In the genomic region with DNA sequence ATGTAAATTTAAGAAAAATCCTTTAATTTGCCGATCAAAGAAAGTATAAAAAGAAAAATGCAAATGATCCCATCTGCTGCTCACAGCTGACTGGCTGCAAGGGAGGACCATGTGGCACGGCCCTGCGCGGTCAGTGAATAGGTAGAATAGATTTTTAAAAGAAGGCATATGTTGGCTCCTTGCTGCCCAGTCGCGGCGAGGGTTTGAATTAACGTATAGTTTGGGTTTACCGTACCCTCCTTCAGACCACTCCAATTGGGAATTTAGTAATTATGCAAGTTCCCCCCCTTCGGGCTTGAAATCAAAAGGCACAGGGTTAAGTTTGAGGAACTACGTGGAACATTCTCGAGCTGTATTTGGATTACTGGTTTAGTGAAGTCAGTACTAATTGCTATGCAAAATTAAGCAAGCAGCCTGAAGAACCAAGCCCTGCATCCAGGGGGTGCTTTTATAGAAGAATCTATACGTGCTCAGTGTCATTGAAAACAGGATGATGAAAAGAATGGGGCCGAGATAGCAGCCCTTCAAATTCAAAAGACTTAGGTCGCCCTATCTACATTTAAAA, we compare ENCODE assay signal across 8 cellular contexts. TPM values are rescaled to one million over a fixed set of nuclear protein-coding genes. Genes with fewer than 3 reads are reported as not detected.
DNase-seq lines count a peak whose midpoint lies in the region; ATAC-seq and TF ChIP-seq lines count a peak whose summit lies in the region.

No MANE protein-coding gene starts in this region.

- BruUV-seq in PC-3 (replicated peaks; lab: Mats Ljungman, UMichigan): no TSS peak

- H2AFZ ChIP-seq in PC-3 (ENCODE audit: low read length): peak overlapping the region; percentile 87

- CTCF ChIA-PET in PC-3 (lab: Charles Lee): no interaction called here

- peak overlapping the region; percentile 77; the same call in 1 of the 2 replicates for H3K9ac ChIP-seq in PC-3 (ENCODE audit: low read length)

- intact Hi-C loops in PC-3 (cut with micrococcal nuclease): loop anchor here (10.0 kb wide), 1 partner anchor 782 kb away; no protein-coding TSS in a partner anchor

- no peaks in the 10 kb centered on the region for H3K36me3 Mint-ChIP-seq in stimulated activated naive B cell treated with anti-CD40 and anti-IgM and Interleukin-4, amounts not matched to agents 10 μg/mL and 1 μg/mL and 100 μg/mL, for 72 hours

- peak overlapping the region; percentile 73 for H3K4me3 ChIP-seq in PC-3 (ENCODE audit: low read length)
- peak overlapping the region; percentile 62 for H3K4me3 ChIP-seq in brain microvascular endothelial cell (ENCODE audit: low read depth, low read length)

- ATAC-seq in PC-3 (peak; percentile 52), HG02870 (IDR thresholded peaks at IDR 0.05; ENCODE audit: unreplicated experiment) (no peak), GM21526 (IDR thresholded peaks at IDR 0.05; ENCODE audit: low FRiP score, unreplicated experiment) (no peak)
- peak; percentile 52 to 57 for ATAC-seq in stimulated activated naive B cell treated with anti-CD40 and anti-IgM and Interleukin-4, amounts not matched to agents 10 μg/mL and 1 μg/mL and 100 μg/mL, for 72 hours (replicated peaks)

- peaks cover 11% of the 10 kb centered on the region; the same call in 1 of the 2 replicates for H3K79me2 ChIP-seq in PC-3 (ENCODE audit: low read length)

- no peaks in the 10 kb centered on the region for H3K9me3 Mint-ChIP-seq in stimulated activated naive B cell treated with anti-CD40 and anti-IgM and Interleukin-4, amounts not matched to agents 10 μg/mL and 1 μg/mL and 100 μg/mL, for 72 hours

- no peaks in the 10 kb centered on the region for H4K20me1 ChIP-seq in PC-3 (ENCODE audit: low read length)

- no peaks in the 10 kb centered on the region for H3K9me3 ChIP-seq in PC-3 (ENCODE audit: low read length)

- H3K27ac Mint-ChIP-seq in stimulated activated naive B cell treated with anti-CD40 and anti-IgM and Interleukin-4, amounts not matched to agents 10 μg/mL and 1 μg/mL and 100 μg/mL, for 72 hours: peak overlapping the region; percentile 81

- H3K4me3 Mint-ChIP-seq in stimulated activated naive B cell treated with anti-CD40 and anti-IgM and Interleukin-4, amounts not matched to agents 10 μg/mL and 1 μg/mL and 100 μg/mL, for 72 hours: peak overlapping the region; percentile 80 to 82

- no peaks in the 10 kb centered on the region for H3K36me3 ChIP-seq in PC-3 (ENCODE audit: low read depth, low read length)
- no peaks in the 10 kb centered on the region for H3K36me3 ChIP-seq in brain microvascular endothelial cell (replicated peaks)

- peaks cover 8 to 21% of the 10 kb centered on the region in 2 donors for H3K4me1 Mint-ChIP-seq in stimulated activated naive B cell treated with anti-CD40 and anti-IgM and Interleukin-4, amounts not matched to agents 10 μg/mL and 1 μg/mL and 100 μg/mL, for 72 hours

- DNase-seq in DMS53 treated with DMSO at 0.1 percent for 48 hours (lab: John Stamatoyannopoulos, UW; ENCODE audit: unreplicated experiment) (peak; percentile 26), HuH-7 (ENCODE audit: low spot score) (peak; percentile 55), PC-3 (peak; percentile 23), brain microvascular endothelial cell (peak; percentile 22), kidney tubule cell (ENCODE audit: low spot score) (peak; percentile 44)
- peak; percentile 20 for DNase-seq in stimulated activated naive B cell treated with anti-CD40 and anti-IgM and Interleukin-4, amounts not matched to agents 10 μg/mL and 1 μg/mL and 100 μg/mL, for 72 hours

- H3K4me1 ChIP-seq in PC-3 (ENCODE audit: insufficient read depth, low read length): peaks cover 7% of the 10 kb centered on the region

- no peaks in the 10 kb centered on the region for H3K27me3 Mint-ChIP-seq in stimulated activated naive B cell treated with anti-CD40 and anti-IgM and Interleukin-4, amounts not matched to agents 10 μg/mL and 1 μg/mL and 100 μg/mL, for 72 hours

- in situ Hi-C loops in brain microvascular endothelial cell (cut with HindIII; ENCODE audit: low pct_ligation_motif_present, low sequenced_read_pairs): no loop called here

- no peak for TF ChIP-seq CTCF in PC-3 (conservative IDR thresholded peaks at IDR 0.05; ENCODE audit: low read depth, low read length)
- peak; percentile 43 for TF ChIP-seq CTCF in brain microvascular endothelial cell (IDR thresholded peaks at IDR 0.05; ENCODE audit: low read depth, low read length, missing control alignments)

- H3K27me3 ChIP-seq in PC-3 (ENCODE audit: low read length): no peaks in the 10 kb centered on the region
- H3K27me3 ChIP-seq in brain microvascular endothelial cell (replicated peaks): no peaks in the 10 kb centered on the region

- H3K4me2 ChIP-seq in PC-3 (ENCODE audit: low read length): peak overlapping the region; percentile 89

- no peaks in the 10 kb centered on the region for H3K9me2 ChIP-seq in PC-3 (replicated peaks; ENCODE audit: low read length)

- POLR2A ChIA-PET in PC-3 (lab: Charles Lee; ENCODE audit: unreplicated experiment): interaction anchor here (1.2 kb wide), 1 partner anchor 343 kb away, joined by 5 read pairs; the partner anchor contains the start of gene PDSS2

- H3F3A ChIP-seq in PC-3 (ENCODE audit: low read length, unreplicated experiment): no peaks in the 10 kb centered on the region

- no peak overlapping the region for H3K27ac ChIP-seq in PC-3 (ENCODE audit: low read length)
- no peak overlapping the region for H3K27ac ChIP-seq in brain microvascular endothelial cell

RNA-seq across cellular contexts. Expression of gene BEND3, which starts 1.1 kb away (rescaled TPM):
- total RNA-seq in PC-3 (2014; rRNA removed): 4.5 and 6.3 TPM in 2 replicates

Comparison
In these comparisons a context has a peak if more than half of its experiments do, and no peak if none do; other contexts are left out.
1. ATAC-seq: peak in PC-3 (single experiment) and stimulated activated naive B cell treated with anti-CD40 and anti-IgM and Interleukin-4, amounts not matched to agents 10 μg/mL and 1 μg/mL and 100 μg/mL, for 72 hours (2 of 2); none in HG02870 (single experiment) and GM21526 (single experiment).
2. Peak in every context shown above with its lines, with median percentiles within 50 percentile points of each other: DNase-seq.